Comparison of ENCODE assay signal across 8 cellular contexts in the genomic region with DNA sequence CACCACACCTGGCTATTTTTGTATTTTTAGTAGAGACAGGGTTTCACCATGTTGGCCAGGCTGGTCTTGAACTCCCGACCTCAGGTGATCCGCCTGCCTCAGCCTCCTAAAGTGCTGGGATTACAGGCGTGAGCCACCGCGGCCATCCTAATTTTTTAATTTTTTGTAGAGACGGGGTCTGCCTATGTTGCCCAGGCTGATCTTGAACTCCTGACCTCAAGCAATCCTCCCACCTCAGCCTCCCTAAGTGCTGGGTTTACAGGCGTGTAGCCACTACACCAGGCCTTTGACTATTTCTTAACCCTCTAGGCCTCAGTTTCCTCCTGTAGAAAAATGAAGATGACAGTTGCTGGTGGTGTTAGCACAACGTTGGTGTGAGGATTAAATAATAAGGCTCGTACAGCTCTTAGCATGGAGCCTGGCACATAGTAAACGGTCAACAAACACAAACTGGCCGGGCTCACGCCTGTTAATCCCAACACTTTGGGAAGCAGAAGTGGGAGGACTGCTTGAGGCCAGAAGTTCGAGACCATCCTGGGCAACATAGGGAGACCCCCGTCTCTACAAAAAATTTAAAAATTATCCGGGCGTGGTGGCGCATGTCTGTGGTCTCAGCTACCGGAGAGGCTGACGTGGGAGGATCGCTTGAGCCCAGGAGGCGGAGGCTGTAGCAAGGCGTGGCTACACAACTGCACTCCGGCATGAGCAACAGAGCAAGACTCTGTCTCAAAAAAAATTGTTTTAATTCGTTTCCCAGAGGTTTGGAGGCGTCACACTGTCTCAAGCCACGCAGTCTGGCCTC. TPM values are rescaled to one million over a fixed set of nuclear protein-coding genes. Genes with fewer than 3 reads are reported as not detected.
DNase-seq lines count a peak whose midpoint lies in the region; ATAC-seq and TF ChIP-seq lines count a peak whose summit lies in the region.

No MANE protein-coding gene starts in this region.

- peak overlapping the region; percentile 67 to 97 (median 86) for H3K4me3 ChIP-seq in stomach

- H3K27ac Mint-ChIP-seq in CD14-positive monocyte (peak overlapping the region; percentile 83 to 91 (median 89)), immature natural killer cell (peak overlapping the region; percentile 90 to 97 (median 95))
- H3K27ac Mint-ChIP-seq in activated naive CD4-positive, alpha-beta T cell treated with anti-CD3 and anti-CD28 coated beads, Interleukin-2, amount 50 U/mL, for 72 hours, result peak overlapping the region; percentile 90 to 96

- H3K27ac ChIP-seq in stomach, result peak overlapping the region; percentile 93 to 98 (median 96)

- H3K36me3 Mint-ChIP-seq in CD14-positive monocyte (peaks cover 32 to 46% of the 10 kb centered on the region in 2 donors), immature natural killer cell (peaks cover 4 to 11% (median 9%) of the 10 kb centered on the region in 3 donors)
- peaks cover 20 to 21% of the 10 kb centered on the region in 2 donors for H3K36me3 Mint-ChIP-seq in activated naive CD4-positive, alpha-beta T cell treated with anti-CD3 and anti-CD28 coated beads, Interleukin-2, amount 50 U/mL, for 72 hours

- peaks cover 30% of the 10 kb centered on the region for H3K4me1 Mint-ChIP-seq in CD14-positive monocyte
- peaks cover 31 to 39% of the 10 kb centered on the region in 2 donors for H3K4me1 Mint-ChIP-seq in immature natural killer cell

- DNase-seq in CD14-positive monocyte (ENCODE audit: low spot score) (no peak), immature natural killer cell (no peak), stomach (no peak), posterior vena cava (ENCODE audit: low spot score) (no peak)
- DNase-seq in activated naive CD4-positive, alpha-beta T cell treated with anti-CD3 and anti-CD28 coated beads, Interleukin-2, amount 50 U/mL, for 72 hours (ENCODE audit: low spot score in 2 of 2), result no peak
- no peak for DNase-seq in activated CD8-positive, alpha-beta memory T cell treated with anti-CD3 and anti-CD28 coated beads, Interleukin-2, amount 50 U/mL, for 4 hours

- H3K4me3 Mint-ChIP-seq in CD14-positive monocyte, result peak overlapping the region; percentile 90 to 96
- peak overlapping the region; percentile 93 to 99 (median 97) for H3K4me3 Mint-ChIP-seq in immature natural killer cell

- H3K4me1 ChIP-seq in stomach, result peaks cover 24 to 54% (median 31%) of the 10 kb centered on the region in 4 donors

- TF ChIP-seq EP300 in stomach (IDR thresholded peaks at IDR 0.05), result no peak

- no peak for TF ChIP-seq POLR2A in stomach (IDR thresholded peaks at IDR 0.05)

- H3K27me3 ChIP-seq in stomach, result no peaks in the 10 kb centered on the region

- ATAC-seq in GM19397 (IDR thresholded peaks at IDR 0.05; ENCODE audit: unreplicated experiment) (peak; percentile 37), HG03457 (IDR thresholded peaks at IDR 0.05; ENCODE audit: unreplicated experiment) (peak; percentile 26)
- peak; percentile 72 for ATAC-seq in activated naive CD4-positive, alpha-beta T cell treated with anti-CD3 and anti-CD28 coated beads, Interleukin-2, amount 50 U/mL, for 72 hours

- peaks cover 0 to 3% (median 0%) of the 10 kb centered on the region in 3 donors for H3K27me3 Mint-ChIP-seq in CD14-positive monocyte (ENCODE audit: low read depth in 3 of 3)
- peaks cover 7 to 8% (median 8%) of the 10 kb centered on the region in 3 donors for H3K27me3 Mint-ChIP-seq in immature natural killer cell (ENCODE audit: low read depth in 3 of 3)

- WGBS in stomach, 5 donors, result 23 to 26% (median 25%) methylated on average over 26 of the region's 26 CpGs

- intact Hi-C loops in CD14-positive monocyte (cut with micrococcal nuclease), result loop anchor here in 1 of 2 donors (10.0 kb wide), 1 partner anchor 279 kb away; the partner anchor contains the start of gene OAS1
- intact Hi-C loops in stomach (cut with DNase I; ENCODE audit: low total_unique reads), result no loop called here
- intact Hi-C loops in posterior vena cava (cut with DNase I), result no loop called here

- H3K9me3 Mint-ChIP-seq in CD14-positive monocyte (peaks cover 0 to 2% (median 0%) of the 10 kb centered on the region in 7 donors), immature natural killer cell (no peaks in the 10 kb centered on the region)
- no peaks in the 10 kb centered on the region for H3K9me3 Mint-ChIP-seq in activated naive CD4-positive, alpha-beta T cell treated with anti-CD3 and anti-CD28 coated beads, Interleukin-2, amount 50 U/mL, for 72 hours

- no peaks in the 10 kb centered on the region for H3K9me3 ChIP-seq in stomach

- TF ChIP-seq CTCF in CD14-positive monocyte (IDR thresholded peaks at IDR 0.05), result no peak
- TF ChIP-seq CTCF in stomach (IDR thresholded peaks at IDR 0.05), result no peak

- H3K36me3 ChIP-seq in stomach, result peaks cover 16 to 38% (median 25%) of the 10 kb centered on the region in 4 donors

RNA-seq across cellular contexts. Expression of gene DDX54, which starts 1.0 kb away (rescaled TPM):
- 10 to 100 TPM in 1 of 2 donors, 1 to 10 TPM in 1; 7.9 to 13.6 TPM for polyA plus RNA-seq in CD14-positive monocyte
- total RNA-seq in activated naive CD4-positive, alpha-beta T cell treated with anti-CD3 and anti-CD28 coated beads, Interleukin-2, amount 50 U/mL, for 72 hours, result 10 to 100 TPM; 77.3 to 96.2 TPM
- 10 to 100 TPM in 2 of 3 donors, 1 to 10 TPM in 1; 7.8 to 34.2 (median 11.0) TPM for polyA plus RNA-seq in immature natural killer cell
- 100 to 1,000 TPM in 1 of 5 donors, 10 to 100 TPM in 4; 14.6 to 167 (median 41.7) TPM for total RNA-seq in stomach
- polyA plus RNA-seq in stomach, result 10 to 100 TPM; 28.5 to 64.6 (median 34.1) TPM
- 10 to 100 TPM; 37.0 to 47.6 TPM for total RNA-seq in posterior vena cava

RNA-seq across cellular contexts. Expression of gene RITA1, which starts 1.2 kb away (rescaled TPM):
- polyA plus RNA-seq in CD14-positive monocyte (10 to 100 TPM; 16.4 to 17.6 TPM), immature natural killer cell (10 to 100 TPM; 31.3 to 36.6 (median 33.1) TPM), stomach (10 to 100 TPM in 2 of 3 donors, 1 to 10 TPM in 1; 8.4 to 14.3 (median 11.5) TPM)
- 10 to 100 TPM; 15.8 to 26.3 TPM for total RNA-seq in activated naive CD4-positive, alpha-beta T cell treated with anti-CD3 and anti-CD28 coated beads, Interleukin-2, amount 50 U/mL, for 72 hours
- total RNA-seq in stomach (10 to 100 TPM in 2 of 5 donors, 1 to 10 TPM in 3; 4.1 to 19.2 (median 5.0) TPM), posterior vena cava (1 to 10 TPM; 6.6 to 9.7 TPM)

RNA-seq across cellular contexts. Expression of gene CFAP73, which starts 34.8 kb away (rescaled TPM):
- polyA plus RNA-seq in CD14-positive monocyte, result under 1 TPM in 1 of 2 donors, not detected in 1; 0.14 TPM
- under 1 TPM; 0.45 to 0.98 TPM for total RNA-seq in activated naive CD4-positive, alpha-beta T cell treated with anti-CD3 and anti-CD28 coated beads, Interleukin-2, amount 50 U/mL, for 72 hours
- not detected for polyA plus RNA-seq in immature natural killer cell
- 1 to 10 TPM in 1 of 5 donors, not detected in 4; 5.7 TPM for total RNA-seq in stomach
- polyA plus RNA-seq in stomach, result 1 to 10 TPM in 1 of 3 donors, under 1 TPM in 2; 0.44 to 2.6 (median 0.70) TPM
- total RNA-seq in posterior vena cava, result not detected

RNA-seq across cellular contexts. Expression of gene TPCN1, which starts 37.0 kb away (rescaled TPM):
- 10 to 100 TPM; 20.4 to 34.9 TPM for polyA plus RNA-seq in CD14-positive monocyte
- 100 to 1,000 TPM in 1 of 2 donors, 10 to 100 TPM in 1; 54.7 to 111 TPM for total RNA-seq in activated naive CD4-positive, alpha-beta T cell treated with anti-CD3 and anti-CD28 coated beads, Interleukin-2, amount 50 U/mL, for 72 hours
- 1 to 10 TPM in 2 of 3 donors, not detected in 1; 3.0 to 3.1 TPM for polyA plus RNA-seq in immature natural killer cell
- total RNA-seq in stomach, result 10 to 100 TPM; 15.2 to 78.2 (median 48.4) TPM
- 10 to 100 TPM in 1 of 3 donors, 1 to 10 TPM in 2; 5.8 to 24.2 (median 6.3) TPM for polyA plus RNA-seq in stomach
- total RNA-seq in posterior vena cava, result 10 to 100 TPM; 28.8 to 50.8 TPM

RNA-seq across cellular contexts. Expression of gene RASAL1, which starts 48.7 kb away (rescaled TPM):
- polyA plus RNA-seq in CD14-positive monocyte, result not detected
- 10 to 100 TPM in 1 of 2 donors, 1 to 10 TPM in 1; 9.8 to 15.1 TPM for total RNA-seq in activated naive CD4-positive, alpha-beta T cell treated with anti-CD3 and anti-CD28 coated beads, Interleukin-2, amount 50 U/mL, for 72 hours
- polyA plus RNA-seq in immature natural killer cell, result not detected
- total RNA-seq in stomach, result 10 to 100 TPM in 3 of 5 donors, 1 to 10 TPM in 2; 8.8 to 62.0 (median 47.3) TPM
- 10 to 100 TPM in 2 of 3 donors, 1 to 10 TPM in 1; 3.0 to 28.9 (median 18.8) TPM for polyA plus RNA-seq in stomach
- total RNA-seq in posterior vena cava, result not detected
